Comparison of ENCODE assay signal across 3 cellular contexts in the genomic region with DNA sequence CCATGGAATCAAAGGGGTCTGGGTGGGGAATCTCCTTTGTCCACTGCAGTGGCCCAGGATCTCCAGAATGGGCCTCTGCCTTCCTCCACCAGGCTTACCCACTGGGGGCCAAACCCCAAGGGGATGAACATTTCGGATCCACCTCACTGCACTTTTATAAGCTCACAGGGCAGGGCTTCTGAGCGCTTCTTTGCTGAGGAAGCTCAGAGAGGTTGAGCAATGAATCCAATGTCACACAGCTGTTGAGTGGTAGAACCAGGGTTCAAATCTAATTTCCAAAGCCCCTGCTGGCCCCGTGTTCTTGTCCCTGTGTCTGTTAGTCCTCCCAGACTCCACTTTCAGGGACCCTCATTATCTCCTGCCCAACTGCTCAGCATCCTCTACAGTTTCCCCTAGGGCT.
TF ChIP-seq lines count a peak whose summit lies in the region.

No MANE protein-coding gene starts in this region.

TF ChIP-seq in HepG2, 621 proteins besides CTCF, POLR2A, EP300 and RAD21 (continued from another document):
- no peak for TF ChIP-seq ZNF709 (CRISPR knock-in tag; IDR thresholded peaks at IDR 0.05)
- TF ChIP-seq, protein P1, sequence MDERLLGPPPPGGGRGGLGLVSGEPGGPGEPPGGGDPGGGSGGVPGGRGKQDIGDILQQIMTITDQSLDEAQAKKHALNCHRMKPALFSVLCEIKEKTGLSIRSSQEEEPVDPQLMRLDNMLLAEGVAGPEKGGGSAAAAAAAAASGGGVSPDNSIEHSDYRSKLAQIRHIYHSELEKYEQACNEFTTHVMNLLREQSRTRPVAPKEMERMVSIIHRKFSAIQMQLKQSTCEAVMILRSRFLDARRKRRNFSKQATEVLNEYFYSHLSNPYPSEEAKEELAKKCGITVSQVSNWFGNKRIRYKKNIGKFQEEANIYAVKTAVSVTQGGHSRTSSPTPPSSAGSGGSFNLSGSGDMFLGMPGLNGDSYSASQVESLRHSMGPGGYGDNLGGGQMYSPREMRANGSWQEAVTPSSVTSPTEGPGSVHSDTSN (CRISPR knock-in tag; IDR thresholded peaks at IDR 0.05): no peak
- TF ChIP-seq ZNF382 (CRISPR knock-in tag; IDR thresholded peaks at IDR 0.05; ENCODE audit: borderline replicate concordance): no peak
- TF ChIP-seq ZNF501 (CRISPR knock-in tag; IDR thresholded peaks at IDR 0.05): no peak
- TF ChIP-seq ZNF768 (CRISPR knock-in tag; IDR thresholded peaks at IDR 0.05): peak; percentile 72

TF ChIP-seq in HEK293, 187 proteins besides CTCF, POLR2A, EP300 and RAD21 (continued from another document):
- TF ChIP-seq ZSCAN30 (tag by site-specific recombination; IDR thresholded peaks at IDR 0.05) (no peak), ZNF610 (tag by site-specific recombination; IDR thresholded peaks at IDR 0.05; ENCODE audit: borderline replicate concordance) (no peak), KLF7 (tag by site-specific recombination; IDR thresholded peaks at IDR 0.05; ENCODE audit: borderline replicate concordance) (no peak), WT1 (tag by site-specific recombination; IDR thresholded peaks at IDR 0.05) (no peak)

TF ChIP-seq in K562, 482 proteins besides CTCF, POLR2A, EP300 and RAD21 (continued from another document):
- no peak for TF ChIP-seq ZNF263 (CRISPR knock-in tag; IDR thresholded peaks at IDR 0.05; ENCODE audit: borderline replicate concordance)
- TF ChIP-seq NCOA4 (IDR thresholded peaks at IDR 0.05; ENCODE audit: partially characterized antibody): no peak
- TF ChIP-seq TCF7L2 (IDR thresholded peaks at IDR 0.05; ENCODE audit: low read depth, low read length): no peak
